17 cellular contexts compared by ENCODE assay signal in genomic region chr7:41403291-41403690, GRCh38.
"Had no signal": no experiment of that assay in that cellular context is flagged by ENCODE, and none has a peak within 500 bp of the region (broad histone marks: within the 10 kb centered on the region; RNA-seq: fewer than 3 reads in every experiment).

No MANE protein-coding gene starts in this region.

- ATAC-seq: stimulated activated naive B cell treated with anti-CD40 and anti-IgM and Interleukin-4, amounts not matched to agents 10 μg/mL and 1 μg/mL and 100 μg/mL, for 72 hours had no signal

- H3K9me3 ChIP-seq: neutrophil, thyroid gland, uterus had no signal

- H3K27me3 Mint-ChIP-seq: activated CD4-positive, alpha-beta T cell treated with anti-CD3 and anti-CD28 coated beads, Interleukin-2, amount 10 ng/mL, durations not matched to agents 7 days and 5 days; activated naive CD8-positive, alpha-beta T cell treated with anti-CD3 and anti-CD28 coated beads, Interleukin-2, amount 10 ng/mL, durations not matched to agents 7 days and 5 days had no signal

- DNase-seq: activated CD4-positive, alpha-beta T cell treated with anti-CD3 and anti-CD28 coated beads, Interleukin-2, amount 10 ng/mL, durations not matched to agents 7 days and 5 days; activated CD8-positive, alpha-beta memory T cell treated with anti-CD3 and anti-CD28 coated beads for 24 hours; activated naive CD4-positive, alpha-beta T cell; activated naive CD8-positive, alpha-beta T cell treated with anti-CD3 and anti-CD28 coated beads, Interleukin-2, amount 10 ng/mL, durations not matched to agents 7 days and 5 days; brain microvascular endothelial cell; cortex of kidney; effector CD4-positive, alpha-beta T cell; foreskin melanocyte; naive B cell; retina; stimulated activated naive B cell treated with anti-CD40 and anti-IgM and Interleukin-4, amounts not matched to agents 10 μg/mL and 1 μg/mL and 100 μg/mL, for 72 hours; thyroid gland; uterus had no signal

- H3K27ac ChIP-seq: brain microvascular endothelial cell, neutrophil, parathyroid adenoma, thyroid gland, uterus had no signal

- H3K27me3 ChIP-seq: brain microvascular endothelial cell, neutrophil, thyroid gland, uterus had no signal

- H3K36me3 Mint-ChIP-seq: activated naive CD8-positive, alpha-beta T cell treated with anti-CD3 and anti-CD28 coated beads, Interleukin-2, amount 10 ng/mL, durations not matched to agents 7 days and 5 days; naive B cell; stimulated activated naive B cell treated with anti-CD40 and anti-IgM and Interleukin-4, amounts not matched to agents 10 μg/mL and 1 μg/mL and 100 μg/mL, for 72 hours had no signal

- H3K36me3 ChIP-seq: brain microvascular endothelial cell, neutrophil, thyroid gland, uterus had no signal

- H3K4me1 Mint-ChIP-seq: activated CD4-positive, alpha-beta T cell treated with anti-CD3 and anti-CD28 coated beads, Interleukin-2, amount 10 ng/mL, durations not matched to agents 7 days and 5 days; activated naive CD8-positive, alpha-beta T cell treated with anti-CD3 and anti-CD28 coated beads, Interleukin-2, amount 10 ng/mL, durations not matched to agents 7 days and 5 days; naive B cell; stimulated activated naive B cell treated with anti-CD40 and anti-IgM and Interleukin-4, amounts not matched to agents 10 μg/mL and 1 μg/mL and 100 μg/mL, for 72 hours had no signal

- H3K4me3 ChIP-seq: lung, thyroid gland, uterus had no signal

- H2AFZ ChIP-seq: parathyroid adenoma had no signal

- H3K4me3 Mint-ChIP-seq: activated CD4-positive, alpha-beta T cell treated with anti-CD3 and anti-CD28 coated beads, Interleukin-2, amount 10 ng/mL, durations not matched to agents 7 days and 5 days; activated naive CD8-positive, alpha-beta T cell treated with anti-CD3 and anti-CD28 coated beads, Interleukin-2, amount 10 ng/mL, durations not matched to agents 7 days and 5 days; activated T-helper 1 cell treated with anti-CD3 and anti-CD28 coated beads, Interleukin-12 subunit alpha, Interleukin-12 subunit beta, Interleukin-2, Interleukin-4 antibody, amounts not matched to agents 30 ng/mL and 10 ng/mL and 1 ng/mL, durations not matched to agents 14 hours and 24 hours and 36 hours; naive B cell; stimulated activated naive B cell treated with anti-CD40 and anti-IgM and Interleukin-4, amounts not matched to agents 10 μg/mL and 1 μg/mL and 100 μg/mL, for 72 hours had no signal

- H3K27ac Mint-ChIP-seq: activated CD4-positive, alpha-beta T cell treated with anti-CD3 and anti-CD28 coated beads, Interleukin-2, amount 10 ng/mL, durations not matched to agents 7 days and 5 days; activated naive CD8-positive, alpha-beta T cell treated with anti-CD3 and anti-CD28 coated beads, Interleukin-2, amount 10 ng/mL, durations not matched to agents 7 days and 5 days; activated T-helper 1 cell treated with anti-CD3 and anti-CD28 coated beads, Interleukin-12 subunit alpha, Interleukin-12 subunit beta, Interleukin-2, Interleukin-4 antibody, amounts not matched to agents 30 ng/mL and 10 ng/mL and 1 ng/mL, durations not matched to agents 14 hours and 24 hours and 36 hours; naive B cell; stimulated activated naive B cell treated with anti-CD40 and anti-IgM and Interleukin-4, amounts not matched to agents 10 μg/mL and 1 μg/mL and 100 μg/mL, for 72 hours had no signal

- H3K4me1 ChIP-seq: parathyroid adenoma, thyroid gland, uterus had no signal

- H3K9ac ChIP-seq: parathyroid adenoma had no signal
